Comparison of ENCODE assay signal across 8 cellular contexts in genomic region chr17:4161179-4161559, GRCh38. TPM values are rescaled to one million over a fixed set of nuclear protein-coding genes. Genes with fewer than 3 reads are reported as not detected.
A peak's percentile ranks its signal among the peaks of the same experiment; 100 is the strongest.
DNase-seq lines count a peak whose midpoint lies in the region; ATAC-seq and TF ChIP-seq lines count a peak whose summit lies in the region.

No MANE protein-coding gene starts in this region.

- H3K4me3 Mint-ChIP-seq in stimulated activated memory B cell treated with anti-CD40 and anti-IgM and Interleukin-4, amounts not matched to agents 10 μg/mL and 1 μg/mL and 100 μg/mL, for 72 hours: no peak overlapping the region

- H3K9me3 Mint-ChIP-seq in stimulated activated memory B cell treated with anti-CD40 and anti-IgM and Interleukin-4, amounts not matched to agents 10 μg/mL and 1 μg/mL and 100 μg/mL, for 72 hours: no peaks in the 10 kb centered on the region

- in situ Hi-C loops in Caki2 (cut with HindIII; ENCODE audit: low pct_unique_long_range_greater_than_20kb, low sequenced_read_pairs): no loop called here

- H3K4me1 Mint-ChIP-seq in stimulated activated memory B cell treated with anti-CD40 and anti-IgM and Interleukin-4, amounts not matched to agents 10 μg/mL and 1 μg/mL and 100 μg/mL, for 72 hours: peaks cover 10% of the 10 kb centered on the region

- DNase-seq in Caki2 (ENCODE audit: low read depth): peak; percentile 87
- peak; percentile 9 for DNase-seq in NCI-H2196 (lab: John Stamatoyannopoulos, UW; ENCODE audit: unreplicated experiment)
- peak; percentile 93 for DNase-seq in choroid plexus epithelial cell (ENCODE audit: low read depth)
- DNase-seq in non-pigmented ciliary epithelial cell (ENCODE audit: low read depth): peak; percentile 61
- DNase-seq in middle frontal gyrus (ENCODE audit: extremely low spot score, low spot score): no peak
- no peak for DNase-seq in mucosa of gallbladder (ENCODE audit: low spot score)

- peaks cover 43% of the 10 kb centered on the region for H3K36me3 Mint-ChIP-seq in stimulated activated memory B cell treated with anti-CD40 and anti-IgM and Interleukin-4, amounts not matched to agents 10 μg/mL and 1 μg/mL and 100 μg/mL, for 72 hours

- no peaks in the 10 kb centered on the region for H3K27me3 Mint-ChIP-seq in stimulated activated memory B cell treated with anti-CD40 and anti-IgM and Interleukin-4, amounts not matched to agents 10 μg/mL and 1 μg/mL and 100 μg/mL, for 72 hours

- ATAC-seq in HG03354 (IDR thresholded peaks at IDR 0.05; ENCODE audit: poor library complexity, severe bottlenecking, unreplicated experiment): no peak
- ATAC-seq in stimulated activated memory B cell treated with anti-CD40 and anti-IgM and Interleukin-4, amounts not matched to agents 10 μg/mL and 1 μg/mL and 100 μg/mL, for 72 hours: no peak

- TF ChIP-seq CTCF in choroid plexus epithelial cell (conservative IDR thresholded peaks at IDR 0.05; ENCODE audit: low read depth, low read length): peak; percentile 75

- H3K4me3 ChIP-seq in choroid plexus epithelial cell (ENCODE audit: low read depth, low read length): no peak overlapping the region

- H3K27ac Mint-ChIP-seq in stimulated activated memory B cell treated with anti-CD40 and anti-IgM and Interleukin-4, amounts not matched to agents 10 μg/mL and 1 μg/mL and 100 μg/mL, for 72 hours: no peak overlapping the region

RNA-seq across cellular contexts. Expression of gene CYB5D2, which starts 18.2 kb away (rescaled TPM):
- total RNA-seq in Caki2 (2014; rRNA removed; shearing (Covaris generic); ENCODE audit: low replicate concordance): 12.1 and 14.9 TPM in 2 replicates
- total RNA-seq in mucosa of gallbladder: 21.6 TPM

RNA-seq across cellular contexts. Expression of gene ZZEF1, which starts 18.3 kb away (rescaled TPM):
- total RNA-seq in Caki2 (2014; rRNA removed; shearing (Covaris generic); ENCODE audit: low replicate concordance): 5.5 and 11.0 TPM in 2 replicates
- 48.3 TPM for total RNA-seq in mucosa of gallbladder

Comparison
In these comparisons a context has a peak if more than half of its experiments do, and no peak if none do; other contexts are left out.
1. DNase-seq: peak in Caki2 (single experiment), NCI-H2196 (single experiment), choroid plexus epithelial cell (single experiment) and non-pigmented ciliary epithelial cell (single experiment); none in middle frontal gyrus (single experiment) and mucosa of gallbladder (single experiment).